ENCODE assay signal across 10 cellular contexts in genomic region chr19:3054972-3055740, GRCh38. TPM values are rescaled to one million over a fixed set of nuclear protein-coding genes. Genes with fewer than 3 reads are reported as not detected.
DNase-seq lines count a peak whose midpoint lies in the region; ATAC-seq, FAIRE-seq and TF ChIP-seq lines count a peak whose summit lies in the region.
"Had no signal": no experiment of that assay in that cellular context is flagged by ENCODE, and none has a peak within 500 bp of the region (broad histone marks: within the 10 kb centered on the region; RNA-seq: fewer than 3 reads in every experiment).

No MANE protein-coding gene starts in this region.

- POLR2A ChIA-PET in HepG2 (lab: Yijun Ruan, JAX) (no interaction called here), GM10248 (lab: Yijun Ruan, JAX) (no interaction called here)

- H3K4me3 ChIP-seq in HepG2 (replicated peaks in 1 of 3; ENCODE audit: insufficient read depth in 1 of 3, low read depth in 2 of 3, low read length in 3 of 3) (no peak overlapping the region), right lobe of liver (no peak overlapping the region), body of pancreas (no peak overlapping the region), uterus (no peak overlapping the region)

- peaks cover 3% of the 10 kb centered on the region for H3K79me2 ChIP-seq in HepG2 (ENCODE audit: insufficient read depth, low read length)

- H3K27me3 ChIP-seq in HepG2 (ENCODE audit: control insufficient read depth in 1 of 2, insufficient read depth in 2 of 2, low read length in 2 of 2) (no peaks in the 10 kb centered on the region), right lobe of liver (no peaks in the 10 kb centered on the region), body of pancreas (no peaks in the 10 kb centered on the region), uterus (no peaks in the 10 kb centered on the region)

- no peak for TF ChIP-seq EP300 in HepG2 (IDR thresholded peaks at IDR 0.05; ENCODE audit: low read depth in 2 of 2, low read length in 2 of 2)
- no peak for TF ChIP-seq EP300 in HepG2 (CRISPR knock-in tag; IDR thresholded peaks at IDR 0.05; ENCODE audit: borderline replicate concordance)

- BruUV-seq in HepG2 (replicated peaks; lab: Mats Ljungman, UMichigan): no TSS peak

- peaks cover 12 to 50% of the 10 kb centered on the region in 2 experiments for H3K36me3 ChIP-seq in HepG2 (replicated peaks in 1 of 2; ENCODE audit: control insufficient read depth in 1 of 2, insufficient read depth in 2 of 2, low read length in 2 of 2)
- H3K36me3 ChIP-seq in right lobe of liver: peaks cover 0 to 32% (median 12%) of the 10 kb centered on the region in 4 donors
- H3K36me3 ChIP-seq in body of pancreas (replicated peaks in 1 of 2; ENCODE audit: insufficient read depth in 1 of 2, low read depth in 2 of 2): peaks cover 7 to 8% of the 10 kb centered on the region in 2 donors
- H3K36me3 ChIP-seq in uterus: no peaks in the 10 kb centered on the region

- H3K9ac ChIP-seq in HepG2 (ENCODE audit: insufficient read depth, low read depth, low read length): no peak overlapping the region

- intact Hi-C loops in HepG2 (cut with micrococcal nuclease; ENCODE audit: unreplicated experiment) (no loop called here), right lobe of liver (cut with DNase I) (no loop called here), body of pancreas (cut with DNase I) (no loop called here), uterus (cut with DNase I; ENCODE audit: low total_unique reads) (no loop called here)

- H3K9me3 ChIP-seq in HepG2 (ENCODE audit: low read length) (no peaks in the 10 kb centered on the region), right lobe of liver (no peaks in the 10 kb centered on the region), body of pancreas (no peaks in the 10 kb centered on the region), uterus (no peaks in the 10 kb centered on the region)

- in situ Hi-C loops in HepG2 (cut with HindIII; ENCODE audit: extremely low pct_ligation_motif_present, low pct_unique_long_range_greater_than_20kb): no loop called here

- DNase-seq in HepG2 (ENCODE audit: low spot score) (no peak), right lobe of liver (no peak), body of pancreas (peak in 1 of 4 donors; percentile 42), mucosa of gallbladder (ENCODE audit: low spot score) (peak; percentile 66), uterus (no peak), GM12892 (ENCODE audit: insufficient read length) (no peak), GM10248 (ENCODE audit: extremely low spot score) (no peak), amniotic stem cell (lab: John Stamatoyannopoulos, UW) (no peak)
- DNase-seq: Kasumi-1 had no signal

- no peak for TF ChIP-seq RAD21 in HepG2 (CRISPR knock-in tag; IDR thresholded peaks at IDR 0.05)

- no peak overlapping the region for H3K27ac ChIP-seq in HepG2 (ENCODE audit: extremely low read length, insufficient read depth, low read length)
- H3K27ac ChIP-seq in right lobe of liver: no peak overlapping the region
- peak overlapping the region; percentile 69 to 95 (median 80) for H3K27ac ChIP-seq in body of pancreas
- peak overlapping the region; percentile 82 to 88 for H3K27ac ChIP-seq in uterus
- H3K27ac ChIP-seq: C4-2B had no signal

- H3K4me1 ChIP-seq in HepG2 (ENCODE audit: insufficient read depth, low read length) (no peaks in the 10 kb centered on the region), right lobe of liver (peaks cover 0 to 16% (median 7%) of the 10 kb centered on the region in 4 donors), body of pancreas (peaks cover 58% of the 10 kb centered on the region), uterus (peaks cover 8 to 26% of the 10 kb centered on the region in 2 donors)

- FAIRE-seq in HepG2 (lab: Jason Lieb, UNC): no peak
- FAIRE-seq in GM12892 (lab: Jason Lieb, UNC): no peak

- TF ChIP-seq CTCF in HepG2 (CRISPR knock-in tag; IDR thresholded peaks at IDR 0.05): no peak
- no peak for TF ChIP-seq CTCF in right lobe of liver (IDR thresholded peaks at IDR 0.05)
- TF ChIP-seq CTCF in body of pancreas (IDR thresholded peaks at IDR 0.05): no peak
- no peak for TF ChIP-seq CTCF in uterus (IDR thresholded peaks at IDR 0.05)
- no peak for TF ChIP-seq CTCF in GM10248 (IDR thresholded peaks at IDR 0.05; ENCODE audit: control extremely low read depth, extremely low read depth, low read depth, missing control alignments)

- TF ChIP-seq POLR2A in HepG2 (IDR thresholded peaks at IDR 0.05; ENCODE audit: insufficient read depth in 1 of 2, low read depth in 2 of 2, low read length in 2 of 2) (no peak), right lobe of liver (IDR thresholded peaks at IDR 0.05) (no peak), body of pancreas (IDR thresholded peaks at IDR 0.05) (peak in 2 of 3 donors; percentile 3 to 13), uterus (IDR thresholded peaks at IDR 0.05) (no peak), GM12892 (IDR thresholded peaks at IDR 0.05; ENCODE audit: low read depth, low read length) (no peak)

- CTCF ChIA-PET in HepG2 (lab: Yijun Ruan, JAX; ENCODE audit: low intra/inter-chr PET ratio, low total read pairs): no interaction called here
- CTCF ChIA-PET in GM10248 (lab: Yijun Ruan, JAX): interaction anchor here (1.2 to 4.7 kb wide), 3 partner anchors 20 to 100 kb away, joined by 3 to 20 read pairs (median 6); no protein-coding TSS in a partner anchor

- no peak overlapping the region for H3K4me2 ChIP-seq in HepG2 (ENCODE audit: low read depth, low read length)

- ATAC-seq in HepG2 (no peak; the same call in 2 of the 3 replicates), right lobe of liver (no peak), body of pancreas (no peak)

- no peaks in the 10 kb centered on the region for H4K20me1 ChIP-seq in HepG2 (ENCODE audit: insufficient read depth, low read length)

- WGBS in HepG2 (ENCODE audit: low lambda C conversion rate): 95% methylated on average over 13 of the region's 20 CpGs
- WGBS in right lobe of liver (ENCODE audit: insufficient coverage, low coverage, low lambda C conversion rate, missing lambda C conversion rate): 83% methylated on average over 7 of the region's 20 CpGs
- 57 to 85% methylated on average over 9 to 20 of the region's 20 CpGs for WGBS in body of pancreas, 2 donors

- H2AFZ ChIP-seq in HepG2 (ENCODE audit: low read length): no peak overlapping the region

RNA-seq across cellular contexts. Expression of gene TLE5, which starts 7.1 kb away (rescaled TPM):
- total RNA-seq in HepG2 (2016; rRNA removed; fragmentation: Illumina TruSeq; extraction: Trizol) (51.6 and 62.8 TPM in 2 replicates), right lobe of liver (100 to 1,000 TPM; 119 to 198 (median 152) TPM), body of pancreas (100 to 1,000 TPM; 166 to 254 TPM), mucosa of gallbladder (629 TPM), uterus (100 to 1,000 TPM in 3 of 4 donors, 10 to 100 TPM in 1; 86.1 to 644 (median 429) TPM)
- 148 and 187 TPM in 2 replicates for total RNA-seq in HepG2 (2016; cell fraction: cytosol; rRNA removed; fragmentation: Illumina TruSeq; extraction: Trizol; ENCODE audit: low read depth)
- total RNA-seq in HepG2 (2016; cell fraction: insoluble cytoplasmic fraction; rRNA removed; fragmentation: Illumina TruSeq; extraction: Trizol): 41.9 and 63.2 TPM in 2 replicates
- total RNA-seq in HepG2 (2016; cell fraction: membrane; rRNA removed; fragmentation: Illumina TruSeq; extraction: Trizol): 155 and 189 TPM in 2 replicates
- total RNA-seq in HepG2 (2016; cell fraction: nucleus; rRNA removed; fragmentation: Illumina TruSeq; extraction: Trizol): 29.0 and 32.6 TPM in 2 replicates
- 189 and 246 TPM in 2 replicates for polyA plus RNA-seq in HepG2 (2011; rRNA removed)
- 170 and 253 TPM in 2 replicates for polyA plus RNA-seq in HepG2 (2011; cell fraction: cytosol; rRNA removed)
- polyA plus RNA-seq in HepG2 (2011; cell fraction: nucleus; rRNA removed): 312 and 359 TPM in 2 replicates
- 157 and 182 TPM in 2 replicates for polyA plus RNA-seq in HepG2 (2012)
- 365 and 380 TPM in 2 replicates for polyA plus RNA-seq in HepG2 (2016; cell fraction: cytosol; fragmentation: Illumina TruSeq; extraction: Trizol; ENCODE audit: low read depth)
- 90.9 and 108 TPM in 2 replicates for polyA plus RNA-seq in HepG2 (2016; cell fraction: insoluble cytoplasmic fraction; fragmentation: Illumina TruSeq; extraction: Trizol; ENCODE audit: low read depth)
- 308 and 330 TPM in 2 replicates for polyA plus RNA-seq in HepG2 (2016; cell fraction: membrane; fragmentation: Illumina TruSeq; extraction: Trizol; ENCODE audit: low read depth)
- polyA plus RNA-seq in HepG2 (2016; cell fraction: nucleus; fragmentation: Illumina TruSeq; extraction: Trizol; ENCODE audit: insufficient read depth, low read depth): 105 and 117 TPM in 2 replicates
- polyA minus RNA-seq in HepG2 (2011; rRNA and poly(A)+ RNA removed; ENCODE audit: low replicate concordance): 213 and 462 TPM in 2 replicates
- polyA minus RNA-seq in HepG2 (2011; cell fraction: cytosol; rRNA and poly(A)+ RNA removed): 159 and 180 TPM in 2 replicates
- polyA minus RNA-seq in HepG2 (2011; cell fraction: nucleus; rRNA and poly(A)+ RNA removed): 36.2 and 46.2 TPM in 2 replicates
- polyA plus RNA-seq in GM12892 (2012; ENCODE audit: missing spikeins): 137 TPM

RNA-seq across cellular contexts. Expression of gene TLE2, which starts 26.1 kb away (rescaled TPM):
- total RNA-seq in HepG2 (2016; rRNA removed; fragmentation: Illumina TruSeq; extraction: Trizol) (0.07 TPM in 1 of 2 replicates, not detected in the other), right lobe of liver (10 to 100 TPM in 2 of 6 experiments, 1 to 10 TPM in 4; 6.1 to 20.6 (median 9.3) TPM), body of pancreas (10 to 100 TPM; 34.5 to 45.2 TPM), mucosa of gallbladder (64.6 TPM), uterus (100 to 1,000 TPM in 1 of 4 donors, 10 to 100 TPM in 3; 24.9 to 102 (median 62.3) TPM)
- total RNA-seq in HepG2 (2016; cell fraction: cytosol; rRNA removed; fragmentation: Illumina TruSeq; extraction: Trizol; ENCODE audit: low read depth): not detected in 2 replicates
- not detected in 2 replicates for total RNA-seq in HepG2 (2016; cell fraction: insoluble cytoplasmic fraction; rRNA removed; fragmentation: Illumina TruSeq; extraction: Trizol)
- total RNA-seq in HepG2 (2016; cell fraction: membrane; rRNA removed; fragmentation: Illumina TruSeq; extraction: Trizol): 0.14 and 0.15 TPM in 2 replicates
- total RNA-seq in HepG2 (2016; cell fraction: nucleus; rRNA removed; fragmentation: Illumina TruSeq; extraction: Trizol): not detected in 2 replicates
- 0.72 and 0.81 TPM in 2 replicates for polyA plus RNA-seq in HepG2 (2011; rRNA removed)
- 0.21 and 0.25 TPM in 2 replicates for polyA plus RNA-seq in HepG2 (2011; cell fraction: cytosol; rRNA removed)
- 1.8 and 1.9 TPM in 2 replicates for polyA plus RNA-seq in HepG2 (2011; cell fraction: nucleus; rRNA removed)
- 0.67 and 0.75 TPM in 2 replicates for polyA plus RNA-seq in HepG2 (2012)
- polyA plus RNA-seq in HepG2 (2016; cell fraction: cytosol; fragmentation: Illumina TruSeq; extraction: Trizol; ENCODE audit: low read depth): 0.19 and 0.40 TPM in 2 replicates
- polyA plus RNA-seq in HepG2 (2016; cell fraction: insoluble cytoplasmic fraction; fragmentation: Illumina TruSeq; extraction: Trizol; ENCODE audit: low read depth): 0.13 TPM in 1 of 2 replicates, not detected in the other
- 0.23 and 0.82 TPM in 2 replicates for polyA plus RNA-seq in HepG2 (2016; cell fraction: membrane; fragmentation: Illumina TruSeq; extraction: Trizol; ENCODE audit: low read depth)
- 0.56 TPM in 1 of 2 replicates, not detected in the other for polyA plus RNA-seq in HepG2 (2016; cell fraction: nucleus; fragmentation: Illumina TruSeq; extraction: Trizol; ENCODE audit: insufficient read depth, low read depth)
- 1.3 and 12.9 TPM in 2 replicates for polyA minus RNA-seq in HepG2 (2011; rRNA and poly(A)+ RNA removed; ENCODE audit: low replicate concordance)
- 0.35 and 0.89 TPM in 2 replicates for polyA minus RNA-seq in HepG2 (2011; cell fraction: cytosol; rRNA and poly(A)+ RNA removed)
- 0.77 TPM in 1 of 2 replicates, not detected in the other for polyA minus RNA-seq in HepG2 (2011; cell fraction: nucleus; rRNA and poly(A)+ RNA removed)
- polyA plus RNA-seq in GM12892 (2012; ENCODE audit: missing spikeins): 0.32 TPM

RNA-seq across cellular contexts. Expression of gene GNA11, which starts 39.0 kb away (rescaled TPM):
- 18.8 and 26.8 TPM in 2 replicates for total RNA-seq in HepG2 (2016; rRNA removed; fragmentation: Illumina TruSeq; extraction: Trizol)
- total RNA-seq in HepG2 (2016; cell fraction: cytosol; rRNA removed; fragmentation: Illumina TruSeq; extraction: Trizol; ENCODE audit: low read depth): 4.5 and 5.5 TPM in 2 replicates
- total RNA-seq in HepG2 (2016; cell fraction: insoluble cytoplasmic fraction; rRNA removed; fragmentation: Illumina TruSeq; extraction: Trizol): 16.2 and 28.2 TPM in 2 replicates
- 20.2 and 20.3 TPM in 2 replicates for total RNA-seq in HepG2 (2016; cell fraction: membrane; rRNA removed; fragmentation: Illumina TruSeq; extraction: Trizol)
- total RNA-seq in HepG2 (2016; cell fraction: nucleus; rRNA removed; fragmentation: Illumina TruSeq; extraction: Trizol): 13.2 and 15.8 TPM in 2 replicates
- polyA plus RNA-seq in HepG2 (2011; rRNA removed): 16.0 and 16.8 TPM in 2 replicates
- 18.0 and 19.4 TPM in 2 replicates for polyA plus RNA-seq in HepG2 (2011; cell fraction: cytosol; rRNA removed)
- 24.5 and 30.8 TPM in 2 replicates for polyA plus RNA-seq in HepG2 (2011; cell fraction: nucleus; rRNA removed)
- polyA plus RNA-seq in HepG2 (2012): 21.5 and 25.5 TPM in 2 replicates
- 4.2 and 4.6 TPM in 2 replicates for polyA plus RNA-seq in HepG2 (2016; cell fraction: cytosol; fragmentation: Illumina TruSeq; extraction: Trizol; ENCODE audit: low read depth)
- polyA plus RNA-seq in HepG2 (2016; cell fraction: insoluble cytoplasmic fraction; fragmentation: Illumina TruSeq; extraction: Trizol; ENCODE audit: low read depth): 25.9 and 33.9 TPM in 2 replicates
- polyA plus RNA-seq in HepG2 (2016; cell fraction: membrane; fragmentation: Illumina TruSeq; extraction: Trizol; ENCODE audit: low read depth): 14.1 and 15.9 TPM in 2 replicates
- 31.1 and 31.9 TPM in 2 replicates for polyA plus RNA-seq in HepG2 (2016; cell fraction: nucleus; fragmentation: Illumina TruSeq; extraction: Trizol; ENCODE audit: insufficient read depth, low read depth)
- polyA minus RNA-seq in HepG2 (2011; rRNA and poly(A)+ RNA removed; ENCODE audit: low replicate concordance): 36.6 and 52.6 TPM in 2 replicates
- 10.8 and 16.8 TPM in 2 replicates for polyA minus RNA-seq in HepG2 (2011; cell fraction: cytosol; rRNA and poly(A)+ RNA removed)
- polyA minus RNA-seq in HepG2 (2011; cell fraction: nucleus; rRNA and poly(A)+ RNA removed): 6.7 and 7.1 TPM in 2 replicates
- 10 to 100 TPM; 19.5 to 28.0 (median 22.4) TPM for total RNA-seq in right lobe of liver
- total RNA-seq in body of pancreas: 10 to 100 TPM; 27.2 to 37.2 TPM
- 93.2 TPM for total RNA-seq in mucosa of gallbladder
- 10 to 100 TPM in 3 of 4 donors, 1 to 10 TPM in 1; 8.5 to 71.8 (median 27.7) TPM for total RNA-seq in uterus
- polyA plus RNA-seq in GM12892 (2012; ENCODE audit: missing spikeins): 3.7 TPM

Comparison
In these comparisons a context has a peak if more than half of its experiments do, and no peak if none do; other contexts are left out.
1. H3K27ac ChIP-seq: peak in body of pancreas (4 of 4) and uterus (2 of 2); none in HepG2 (single experiment) and right lobe of liver (0 of 3).
2. POLR2A ChIP-seq: peak in body of pancreas (2 of 3); none in HepG2 (0 of 2), right lobe of liver (single experiment), uterus (0 of 2) and GM12892 (single experiment).